In genomic region chr5:149017669-149018068, GRCh38 we compare ENCODE assay signal across 34 cellular contexts. TPM values are rescaled to one million over a fixed set of nuclear protein-coding genes. Genes with fewer than 3 reads are reported as not detected.
"Had no signal": no experiment of that assay in that cellular context is flagged by ENCODE, and none has a peak within 500 bp of the region (broad histone marks: within the 10 kb centered on the region; RNA-seq: fewer than 3 reads in every experiment).

No MANE protein-coding gene starts in this region.

- ATAC-seq: activated CD4-positive, alpha-beta T cell treated with anti-CD3 and anti-CD28 coated beads for 36 hours; activated CD8-positive, alpha-beta memory T cell treated with anti-CD3 and anti-CD28 coated beads, Interleukin-2, amount 10 ng/mL, durations not matched to agents 7 days and 5 days; activated CD8-positive, alpha-beta T cell treated with anti-CD3 and anti-CD28 coated beads, Interleukin-2, amount 10 ng/mL, durations not matched to agents 7 days and 5 days; activated naive CD8-positive, alpha-beta T cell treated with anti-CD3 and anti-CD28 coated beads, Interleukin-2, amount 50 U/mL, for 24 hours; body of pancreas; effector memory CD8-positive, alpha-beta T cell; foreskin keratinocyte; gastrocnemius medialis; heart left ventricle had no signal

- H3K27ac ChIP-seq: adrenal gland, body of pancreas, esophagus muscularis mucosa, foreskin keratinocyte, gastrocnemius medialis, heart left ventricle had no signal

- FAIRE-seq: colon had no signal

- H3K4me3 ChIP-seq: adrenal gland, body of pancreas, esophagus muscularis mucosa, gastrocnemius medialis, heart left ventricle had no signal

- H3K4me1 ChIP-seq: adrenal gland, body of pancreas, foreskin keratinocyte had no signal

- H3K9me3 ChIP-seq: adrenal gland, body of pancreas, esophagus muscularis mucosa, gastrocnemius medialis, heart left ventricle had no signal

- DNase-seq: activated CD4-positive, alpha-beta memory T cell treated with anti-CD3 and anti-CD28 coated beads for 36 hours; activated CD4-positive, alpha-beta T cell treated with anti-CD3 and anti-CD28 coated beads for 36 hours; activated CD4-positive, alpha-beta T cell treated with anti-CD3 and anti-CD28 coated beads, Interleukin-2, amount 10 ng/mL, durations not matched to agents 24 days and 14 days; activated CD4-positive, CD25-positive, alpha-beta regulatory T cell; activated CD4-positive, CD25-positive, alpha-beta regulatory T cell treated with anti-CD3 and anti-CD28 coated beads, Interleukin-2, amount 50 U/mL, for 72 hours; activated CD8-positive, alpha-beta memory T cell treated with anti-CD3 and anti-CD28 coated beads, Interleukin-2, amount 10 ng/mL, durations not matched to agents 7 days and 5 days; activated CD8-positive, alpha-beta memory T cell treated with anti-CD3 and anti-CD28 coated beads, Interleukin-2, amount 50 U/mL, for 4 hours; activated CD8-positive, alpha-beta T cell treated with anti-CD3 and anti-CD28 coated beads, Interleukin-2, amount 10 ng/mL, durations not matched to agents 7 days and 5 days; activated effector memory CD4-positive, alpha-beta T cell treated with anti-CD3 and anti-CD28 coated beads, Interleukin-2, amount 50 U/mL, for 16 hours; activated naive CD4-positive, alpha-beta T cell treated with anti-CD3 and anti-CD28 coated beads for 36 hours; activated naive CD8-positive, alpha-beta T cell treated with anti-CD3 and anti-CD28 coated beads for 36 hours; activated naive CD8-positive, alpha-beta T cell treated with anti-CD3 and anti-CD28 coated beads, Interleukin-2, amount 50 U/mL, for 24 hours; activated T-cell treated with anti-CD3 and anti-CD28 coated beads, Interleukin-2, amount 50 U/mL, for 1 hour; activated T-cell treated with anti-CD3 and anti-CD28 coated beads, Interleukin-2, amount 50 U/mL, for 48 hours; adrenal gland; amygdala; aorta; body of pancreas; caudate nucleus; cortex of kidney; dermis blood vessel endothelial cell; effector CD4-positive, alpha-beta T cell; effector memory CD8-positive, alpha-beta T cell; erythroblast; foreskin keratinocyte; gastrocnemius medialis; glutamatergic neuron; heart left ventricle; T1000 had no signal

- H3K36me3 ChIP-seq: adrenal gland, esophagus muscularis mucosa, gastrocnemius medialis, heart left ventricle had no signal

- H3K27me3 ChIP-seq: body of pancreas, esophagus muscularis mucosa, foreskin keratinocyte, gastrocnemius medialis, heart left ventricle had no signal

RNA-seq across cellular contexts. Expression of gene SH3TC2, which starts 45.2 kb away (rescaled TPM):
- total RNA-seq: activated CD4-positive, alpha-beta memory T cell treated with anti-CD3 and anti-CD28 coated beads for 36 hours; activated CD4-positive, alpha-beta T cell treated with anti-CD3 and anti-CD28 coated beads for 36 hours; activated CD4-positive, alpha-beta T cell treated with anti-CD3 and anti-CD28 coated beads, Interleukin-2, amount 10 ng/mL, durations not matched to agents 24 days and 14 days; activated CD8-positive, alpha-beta memory T cell treated with anti-CD3 and anti-CD28 coated beads for 36 hours; activated CD8-positive, alpha-beta memory T cell treated with anti-CD3 and anti-CD28 coated beads, Interleukin-2, amount 10 ng/mL, durations not matched to agents 7 days and 5 days; activated CD8-positive, alpha-beta T cell treated with anti-CD3 and anti-CD28 coated beads, Interleukin-2, amount 10 ng/mL, durations not matched to agents 7 days and 5 days; activated naive CD4-positive, alpha-beta T cell treated with anti-CD3 and anti-CD28 coated beads for 36 hours; activated naive CD8-positive, alpha-beta T cell treated with anti-CD3 and anti-CD28 coated beads for 36 hours; activated T-helper 1 cell treated with anti-CD3 and anti-CD28 coated beads, Interleukin-12 subunit alpha, Interleukin-12 subunit beta, Interleukin-2, Interleukin-4 antibody, amounts not matched to agents 30 ng/mL and 10 ng/mL and 1 ng/mL, durations not matched to agents 14 hours and 24 hours and 36 hours; activated T-helper 2 cell treated with anti-CD3 and anti-CD28 coated beads, Interferon-gamma antibody, Interleukin-2, Interleukin-4, amounts not matched to agents 10 μg/mL and 5 μg/mL and 100 μg/mL, durations not matched to agents 14 hours and 24 hours and 36 hours had no signal
- polyA plus RNA-seq: aorta had no signal
